8 cellular contexts compared by ENCODE assay signal in genomic region chr16:22189473-22190168, GRCh38. TPM values are rescaled to one million over a fixed set of nuclear protein-coding genes. Genes with fewer than 3 reads are reported as not detected.
A peak's percentile ranks its signal among the peaks of the same experiment; 100 is the strongest.
DNase-seq lines count a peak whose midpoint lies in the region; ATAC-seq and TF ChIP-seq lines count a peak whose summit lies in the region.

No MANE protein-coding gene starts in this region.

- H3K36me3 ChIP-seq in breast epithelium: no peaks in the 10 kb centered on the region
- H3K36me3 ChIP-seq in left lung: no peaks in the 10 kb centered on the region

- peak overlapping the region; percentile 99 to 100 for H3K27ac Mint-ChIP-seq in T-cell

- CTCF ChIA-PET in T-cell (lab: Charles Lee): interaction anchor here (0.5 to 3.1 kb wide), 11 partner anchors 23 to 240 kb away, joined by 3 to 33 read pairs (median 4); no protein-coding TSS in a partner anchor

- no peaks in the 10 kb centered on the region for H3K9me3 ChIP-seq in breast epithelium
- no peaks in the 10 kb centered on the region for H3K9me3 ChIP-seq in left lung

- H3K27me3 Mint-ChIP-seq in T-cell: no peaks in the 10 kb centered on the region

- H3K4me3 ChIP-seq in breast epithelium: peak overlapping the region; percentile 60 to 90 (median 68)
- peak overlapping the region; percentile 65 to 77 for H3K4me3 ChIP-seq in left lung

- DNase-seq in GM10266 (ENCODE audit: extremely low spot score) (peak; percentile 50), T-cell (peak in 33 of 34 experiments; percentile 85 to 98 (median 95)), breast epithelium (ENCODE audit: low spot score in 2 of 2) (peak; percentile 59 to 87), left lung (peak in 1 of 2 donors; percentile 53), SKM-1 (lab: John Stamatoyannopoulos, UW; ENCODE audit: unreplicated experiment) (no peak), retina (no peak)
- DNase-seq in stimulated activated CD4-positive, alpha-beta T cell treated with anti-CD3 and anti-CD28 coated beads, TNF-alpha, amount 100 ng/mL, for 4 hours (ENCODE audit: low read depth in 3 of 3): peak; percentile 75 to 90 (median 90)

- no peak for TF ChIP-seq CTCF in GM10266 (IDR thresholded peaks at IDR 0.05; ENCODE audit: control insufficient read depth, insufficient read depth, low read depth, missing control alignments)
- no peak for TF ChIP-seq CTCF in breast epithelium (IDR thresholded peaks at IDR 0.05)
- TF ChIP-seq CTCF in left lung (IDR thresholded peaks at IDR 0.05): no peak

- H3K9me3 Mint-ChIP-seq in T-cell: peaks cover 0 to 10% (median 6%) of the 10 kb centered on the region in 3 donors

- peaks cover 9 to 11% of the 10 kb centered on the region in 2 donors for H3K4me1 ChIP-seq in breast epithelium
- H3K4me1 ChIP-seq in left lung: peaks cover 20 to 36% of the 10 kb centered on the region in 2 donors

- H3K27ac ChIP-seq in breast epithelium: peak overlapping the region; percentile 97 to 98
- peak overlapping the region; percentile 93 to 97 for H3K27ac ChIP-seq in left lung

- peak overlapping the region; percentile 83 to 91 (median 84) for H3K4me3 Mint-ChIP-seq in T-cell

- H3K4me1 Mint-ChIP-seq in T-cell: peaks cover 47 to 56% (median 50%) of the 10 kb centered on the region in 3 donors

- intact Hi-C loops in breast epithelium (cut with DNase I; ENCODE audit: low total_unique reads) (loop anchor here (5.0 kb wide), 1 partner anchor 187 kb away; the partner anchor contains the start of gene PDZD9), left lung (cut with DNase I) (loop anchor here in 1 of 2 donors (10.0 kb wide), 1 partner anchor 185 kb away; the partner anchor contains the start of genes MOSMO and PDZD9)

- H3K36me3 Mint-ChIP-seq in T-cell: no peaks in the 10 kb centered on the region

- ATAC-seq in HG02970 (IDR thresholded peaks at IDR 0.05; ENCODE audit: low FRiP score, unreplicated experiment) (peak; percentile 15), T-cell (replicated peaks in 1 of 4) (peak; percentile 56 to 60 (median 58)), left lung (peak; percentile 11)

- no peak for TF ChIP-seq POLR2A in breast epithelium (IDR thresholded peaks at IDR 0.05)

- no peaks in the 10 kb centered on the region for H3K27me3 ChIP-seq in breast epithelium
- no peaks in the 10 kb centered on the region for H3K27me3 ChIP-seq in left lung

- POLR2A ChIA-PET in T-cell (lab: Charles Lee): interaction anchor here (0.6 to 1.5 kb wide), 5 partner anchors 108 to 1383 kb away, joined by 3 to 13 read pairs (median 3); partner anchors contain the start of genes MOSMO (in 1 of the 2) and POLR3E (in 1 of the 2)

RNA-seq across cellular contexts. Expression of gene EEF2K, which starts 16.5 kb away (rescaled TPM):
- total RNA-seq in T-cell: 10 to 100 TPM; 15.5 to 21.5 (median 21.0) TPM
- total RNA-seq in breast epithelium: 10 to 100 TPM; 23.3 to 40.5 (median 30.0) TPM
- total RNA-seq in left lung: 10 to 100 TPM; 21.2 to 32.8 TPM

RNA-seq across cellular contexts. Expression of gene SDR42E2, which starts 27.3 kb away (rescaled TPM):
- total RNA-seq in T-cell (1 to 10 TPM in 2 of 5 donors, under 1 TPM in 3; 0.28 to 2.9 (median 0.39) TPM), breast epithelium (under 1 TPM in 1 of 3 donors, not detected in 2; 0.16 TPM), left lung (under 1 TPM in 1 of 2 donors, not detected in 1; 0.10 TPM)

Comparison
In these comparisons a context has a peak if more than half of its experiments do, and no peak if none do; other contexts are left out.
1. DNase-seq: peak in GM10266 (single experiment), T-cell (33 of 34), breast epithelium (2 of 2) and stimulated activated CD4-positive, alpha-beta T cell treated with anti-CD3 and anti-CD28 coated beads, TNF-alpha, amount 100 ng/mL, for 4 hours (3 of 3); none in SKM-1 (single experiment) and retina (single experiment).
2. Peak in every context shown above with its lines, with median percentiles within 50 percentile points of each other: ATAC-seq.